In genomic region chr22:23974343-23974742, GRCh38 we compare ENCODE assay signal across 8 cellular contexts. TPM values are rescaled to one million over a fixed set of nuclear protein-coding genes. Genes with fewer than 3 reads are reported as not detected.
DNase-seq lines count a peak whose midpoint lies in the region; ATAC-seq, FAIRE-seq and TF ChIP-seq lines count a peak whose summit lies in the region.
"Not testable (repeated sequence)": the region's sequence is repeated elsewhere in the genome, so short reads cannot be mapped to it uniquely, and the experiment has no call there.

DDT (minus strand) TSS chr22:23974441; CDS start chr22:23974414, 27 bp downstream.

- not testable (repeated sequence) for H3K9me3 ChIP-seq in CD4-positive, alpha-beta T cell (ENCODE audit: control insufficient read depth, low read length); liver (ENCODE audit: control insufficient read depth in 4 of 4, low read length in 3 of 4); skeletal muscle tissue (ENCODE audit: control insufficient read depth in 3 of 3, low read length in 3 of 3)

- not testable (repeated sequence) for H3K27ac ChIP-seq in CD4-positive, alpha-beta T cell (ENCODE audit: low read depth, low read length); liver (ENCODE audit: low read depth in 1 of 2, low read length in 2 of 2); skeletal muscle tissue (ENCODE audit: low read depth, low read length)

- not testable (repeated sequence) for H3K27me3 Mint-ChIP-seq in CD4-positive, alpha-beta T cell; activated CD4-positive, alpha-beta memory T cell treated with anti-CD3 and anti-CD28 coated beads, Interleukin-2, amount 10 ng/mL, durations not matched to agents 7 days and 5 days

- peak; percentile 97 for ATAC-seq in CD4-positive, alpha-beta T cell (ENCODE audit: poor library complexity)
- ATAC-seq in GM19438 (IDR thresholded peaks at IDR 0.05; ENCODE audit: low read depth, unreplicated experiment) = peak; percentile 92
- peak; percentile 96 for ATAC-seq in HG02798 (IDR thresholded peaks at IDR 0.05; ENCODE audit: poor library complexity, unreplicated experiment)
- ATAC-seq in HG03565 (IDR thresholded peaks at IDR 0.05; ENCODE audit: unreplicated experiment) = peak; percentile 83

- H3K4me3 ChIP-seq in liver (ENCODE audit: low read depth in 1 of 3, low read length in 3 of 3); skeletal muscle tissue (ENCODE audit: low read length in 3 of 3): not testable (repeated sequence)

- peaks cover 25% of the 10 kb centered on the region for H3K36me3 Mint-ChIP-seq in CD4-positive, alpha-beta T cell (ENCODE audit: low read depth)
- peaks cover 26% of the 10 kb centered on the region for H3K36me3 Mint-ChIP-seq in activated CD4-positive, alpha-beta memory T cell treated with anti-CD3 and anti-CD28 coated beads, Interleukin-2, amount 10 ng/mL, durations not matched to agents 7 days and 5 days (ENCODE audit: low read depth)

- H3K36me3 ChIP-seq in liver (ENCODE audit: control insufficient read depth in 4 of 4, insufficient read depth in 3 of 4, low read depth in 1 of 4, low read length in 3 of 4) (peaks cover 8 to 20% (median 15%) of the 10 kb centered on the region in 4 donors), skeletal muscle tissue (ENCODE audit: control insufficient read depth in 3 of 3, insufficient read depth in 3 of 3, low read length in 3 of 3) (peaks cover 24 to 25% (median 25%) of the 10 kb centered on the region in 3 donors)

- not testable (repeated sequence) for H3K9me3 Mint-ChIP-seq in CD4-positive, alpha-beta T cell; activated CD4-positive, alpha-beta memory T cell treated with anti-CD3 and anti-CD28 coated beads, Interleukin-2, amount 10 ng/mL, durations not matched to agents 7 days and 5 days

- POLR2A ChIA-PET in CD4-positive, alpha-beta T cell (lab: Charles Lee); activated CD4-positive, alpha-beta memory T cell treated with anti-CD3 and anti-CD28 coated beads, Interleukin-2, amount 10 ng/mL, durations not matched to agents 7 days and 5 days (lab: Charles Lee): not testable (repeated sequence)

- TF ChIP-seq RAD21 in liver (IDR thresholded peaks at IDR 0.05) = not testable (repeated sequence)

- FAIRE-seq in endometrium (lab: Jason Lieb, UNC) = peak; percentile 97

- intact Hi-C loops in CD4-positive, alpha-beta T cell (cut with DNase I, micrococcal nuclease) = loop anchor here (5.0 to 10.0 kb wide), 2 partner anchors 47 to 50 kb away; no protein-coding TSS in a partner anchor

- not testable (repeated sequence) for H3K4me3 Mint-ChIP-seq in CD4-positive, alpha-beta T cell; activated CD4-positive, alpha-beta memory T cell treated with anti-CD3 and anti-CD28 coated beads, Interleukin-2, amount 10 ng/mL, durations not matched to agents 7 days and 5 days

- not testable (repeated sequence) for TF ChIP-seq CTCF in CD4-positive, alpha-beta T cell (IDR thresholded peaks at IDR 0.05); liver (IDR thresholded peaks at IDR 0.05; ENCODE audit: low read depth, low read length, missing input control)

- H3K4me1 ChIP-seq in liver (ENCODE audit: control insufficient read depth in 4 of 4, insufficient read depth in 4 of 4, low read length in 3 of 4) = peaks cover 1 to 18% (median 7%) of the 10 kb centered on the region in 4 donors
- peaks cover 0 to 20% (median 4%) of the 10 kb centered on the region in 3 donors for H3K4me1 ChIP-seq in skeletal muscle tissue (ENCODE audit: control insufficient read depth in 3 of 3, insufficient read depth in 3 of 3, low read length in 3 of 3)

- H3K27me3 ChIP-seq in CD4-positive, alpha-beta T cell (ENCODE audit: control insufficient read depth, insufficient read depth, low read length); liver (ENCODE audit: control insufficient read depth in 4 of 4, insufficient read depth in 4 of 4, low read length in 3 of 4); skeletal muscle tissue (ENCODE audit: control insufficient read depth in 3 of 3, insufficient read depth in 3 of 3, low read length in 3 of 3): not testable (repeated sequence)

- not testable (repeated sequence) for H3K27ac Mint-ChIP-seq in CD4-positive, alpha-beta T cell; activated CD4-positive, alpha-beta memory T cell treated with anti-CD3 and anti-CD28 coated beads, Interleukin-2, amount 10 ng/mL, durations not matched to agents 7 days and 5 days

- DNase-seq in CD4-positive, alpha-beta T cell; activated CD4-positive, alpha-beta memory T cell treated with anti-CD3 and anti-CD28 coated beads, Interleukin-2, amount 10 ng/mL, durations not matched to agents 7 days and 5 days: not testable (repeated sequence)

- CTCF ChIA-PET in CD4-positive, alpha-beta T cell (lab: Charles Lee); activated CD4-positive, alpha-beta memory T cell treated with anti-CD3 and anti-CD28 coated beads, Interleukin-2, amount 10 ng/mL, durations not matched to agents 7 days and 5 days (lab: Charles Lee): not testable (repeated sequence)

- H3K9ac ChIP-seq in liver (ENCODE audit: low read depth in 1 of 2, low read length in 2 of 2); skeletal muscle tissue (ENCODE audit: low read depth in 1 of 3, low read length in 3 of 3): not testable (repeated sequence)

- peaks cover 15% of the 10 kb centered on the region for H3K4me1 Mint-ChIP-seq in CD4-positive, alpha-beta T cell (ENCODE audit: low read depth)
- H3K4me1 Mint-ChIP-seq in activated CD4-positive, alpha-beta memory T cell treated with anti-CD3 and anti-CD28 coated beads, Interleukin-2, amount 10 ng/mL, durations not matched to agents 7 days and 5 days = peaks cover 23% of the 10 kb centered on the region

- no CpG with 5 or more reads among the region's 29 CpGs for WGBS in liver

RNA-seq across cellular contexts. Expression of gene DDT, which starts in this region (rescaled TPM):
- total RNA-seq in CD4-positive, alpha-beta T cell = 10 to 100 TPM; 82.3 to 84.3 TPM
- total RNA-seq in activated CD4-positive, alpha-beta memory T cell treated with anti-CD3 and anti-CD28 coated beads, Interleukin-2, amount 10 ng/mL, durations not matched to agents 7 days and 5 days = 100 to 1,000 TPM; 116 to 119 TPM
- total RNA-seq in liver = 100 to 1,000 TPM; 352 to 460 TPM
- 1,000 to 10,000 TPM; 1,143 to 1,291 TPM for polyA plus RNA-seq in liver
- total RNA-seq in skeletal muscle tissue = 39.7 TPM
